ENCODE assay signal across 25 cellular contexts in the genomic region with DNA sequence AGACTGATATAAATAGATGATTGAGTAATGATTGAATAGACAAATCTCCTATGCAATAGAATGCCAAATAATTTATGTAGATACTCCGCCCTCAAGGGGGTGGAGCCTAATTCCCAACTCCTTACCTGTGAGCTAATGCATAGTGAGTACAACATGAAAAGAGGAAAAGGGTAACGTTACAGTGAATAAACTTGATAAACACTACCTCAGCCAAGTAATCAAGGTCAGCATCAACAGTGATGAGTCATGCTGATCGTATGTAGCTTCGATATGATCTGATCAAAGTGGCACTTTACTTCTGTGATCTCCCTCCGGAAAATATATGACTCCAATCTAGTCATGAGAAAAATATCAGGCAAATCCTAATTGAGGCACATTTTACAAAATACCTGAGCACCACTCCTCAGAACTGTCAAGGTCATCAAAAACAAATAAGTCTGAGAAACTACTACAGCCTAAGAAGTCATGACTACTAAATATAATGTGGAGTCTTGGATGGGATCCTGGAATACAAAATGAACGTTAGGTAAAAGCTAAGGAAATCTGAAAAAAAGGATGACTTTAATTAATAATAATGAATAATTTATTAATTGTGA.
DNase-seq lines count a peak whose midpoint lies in the region; FAIRE-seq and TF ChIP-seq lines count a peak whose summit lies in the region.
"Had no signal": no experiment of that assay in that cellular context is flagged by ENCODE, and none has a peak within 500 bp of the region (broad histone marks: within the 10 kb centered on the region; RNA-seq: fewer than 3 reads in every experiment).

No MANE protein-coding gene starts in this region.

- H4K20me1 ChIP-seq in PC-9 (ENCODE audit: insufficient read depth), result no peaks in the 10 kb centered on the region

- H3K79me2 ChIP-seq in PC-9 (ENCODE audit: low read depth), result no peaks in the 10 kb centered on the region

- H3K4me3 ChIP-seq in PC-9 (no peak overlapping the region), coronary artery (no peak overlapping the region)
- H3K4me3 ChIP-seq: esophagus squamous epithelium, spleen, tibial artery had no signal

- peaks cover 30% of the 10 kb centered on the region for H3K4me1 ChIP-seq in PC-9 (replicated peaks; ENCODE audit: insufficient read depth)

- BruUV-seq in PC-9 (replicated peaks; lab: Mats Ljungman, UMichigan), result no TSS peak

- peak; percentile 84 for FAIRE-seq in H54 (lab: Jason Lieb, UNC)

- H3K36me3 ChIP-seq in PC-9 (ENCODE audit: low read depth), result no peaks in the 10 kb centered on the region
- H3K36me3 ChIP-seq: esophagus squamous epithelium, spleen, tibial artery had no signal

- no peaks in the 10 kb centered on the region for H3K27me3 ChIP-seq in PC-9 (ENCODE audit: insufficient read depth, low read depth)
- H3K27me3 ChIP-seq: esophagus squamous epithelium, spleen, tibial artery had no signal

- H3K9me3 ChIP-seq in PC-9 (ENCODE audit: insufficient read depth, low read depth), result no peaks in the 10 kb centered on the region
- H3K9me3 ChIP-seq: esophagus squamous epithelium, spleen, tibial artery had no signal

- peaks cover 17% of the 10 kb centered on the region; the same call in 1 of the 2 replicates for H3F3A ChIP-seq in PC-9 (ENCODE audit: insufficient read depth, low read depth)

- TF ChIP-seq CTCF in PC-9 (conservative IDR thresholded peaks at IDR 0.05) (no peak), coronary artery (IDR thresholded peaks at IDR 0.05) (no peak)

- H2AFZ ChIP-seq in PC-9, result no peak overlapping the region

- intact Hi-C loops in PC-9 (cut with micrococcal nuclease; ENCODE audit: unreplicated experiment) (loop anchor here (2.0 kb wide), 1 partner anchor 779 kb away; no protein-coding TSS in a partner anchor), posterior vena cava (cut with DNase I) (no loop called here)

- no peak for TF ChIP-seq POLR2A in H54 (IDR thresholded peaks at IDR 0.05; ENCODE audit: low read depth, low read length)

- DNase-seq in H54 (ENCODE audit: insufficient read length, low spot score) (no peak), PC-9 (peak; percentile 19 to 85), dermis blood vessel endothelial cell (peak; percentile 34), renal cortical epithelial cell (ENCODE audit: low read depth) (peak; percentile 57), posterior vena cava (ENCODE audit: low spot score) (no peak), GM19238 (ENCODE audit: insufficient read length, low spot score) (no peak), coronary artery (ENCODE audit: low spot score) (no peak)
- DNase-seq: activated CD4-positive, alpha-beta T cell treated with anti-CD3 and anti-CD28 coated beads, Interleukin-2, amount 10 ng/mL, durations not matched to agents 7 days and 5 days; activated CD8-positive, alpha-beta memory T cell treated with anti-CD3 and anti-CD28 coated beads, Interleukin-2, amount 10 ng/mL, durations not matched to agents 7 days and 5 days; CD4-positive, alpha-beta memory T cell; DND-41; effector memory CD8-positive, alpha-beta T cell; esophagus squamous epithelium; GOT3; kidney glomerular epithelial cell; mesendoderm; naive thymus-derived CD8-positive, alpha-beta T cell; NCI-H2171; NCI-H748 treated with DMSO at 0.1 percent for 48 hours; spleen; stimulated activated CD4-positive, alpha-beta T cell treated with anti-CD3 and anti-CD28 coated beads, Interleukin-4, amount 100 ng/mL, for 4 hours; stimulated activated naive CD8-positive, alpha-beta T cell treated with anti-CD3 and anti-CD28 coated beads, Interleukin-15, Interleukin-2, amounts not matched to agents 100 U/mL and 50 U/mL, for 24 hours; T-helper 17 cell; tibial artery had no signal

- no peaks in the 10 kb centered on the region for H3K9me2 ChIP-seq in PC-9 (ENCODE audit: insufficient read depth)

- CTCF ChIA-PET in PC-9 (lab: Charles Lee), result no interaction called here

- H3K27ac ChIP-seq in PC-9 (0 out of 2 replicates have a peak overlapping the region, but pooled peaks have one; percentile 29), coronary artery (no peak overlapping the region)
- H3K27ac ChIP-seq: esophagus squamous epithelium, spleen, tibial artery, VCaP had no signal

- POLR2A ChIA-PET in PC-9 (lab: Charles Lee; ENCODE audit: unreplicated experiment), result interaction anchor here (0.6 to 0.7 kb wide), 4 partner anchors 16 to 1821 kb away, joined by 3 read pairs; no protein-coding TSS in a partner anchor

- H3K4me2 ChIP-seq in PC-9, result peak overlapping the region; percentile 40

Comparison
In these comparisons a context has a peak if more than half of its experiments do, and no peak if none do; other contexts are left out.
1. DNase-seq: peak in PC-9 (2 of 2), dermis blood vessel endothelial cell (single experiment) and renal cortical epithelial cell (single experiment); none in H54 (single experiment), posterior vena cava (single experiment), GM19238 (single experiment) and coronary artery (single experiment).